In the genomic region with DNA sequence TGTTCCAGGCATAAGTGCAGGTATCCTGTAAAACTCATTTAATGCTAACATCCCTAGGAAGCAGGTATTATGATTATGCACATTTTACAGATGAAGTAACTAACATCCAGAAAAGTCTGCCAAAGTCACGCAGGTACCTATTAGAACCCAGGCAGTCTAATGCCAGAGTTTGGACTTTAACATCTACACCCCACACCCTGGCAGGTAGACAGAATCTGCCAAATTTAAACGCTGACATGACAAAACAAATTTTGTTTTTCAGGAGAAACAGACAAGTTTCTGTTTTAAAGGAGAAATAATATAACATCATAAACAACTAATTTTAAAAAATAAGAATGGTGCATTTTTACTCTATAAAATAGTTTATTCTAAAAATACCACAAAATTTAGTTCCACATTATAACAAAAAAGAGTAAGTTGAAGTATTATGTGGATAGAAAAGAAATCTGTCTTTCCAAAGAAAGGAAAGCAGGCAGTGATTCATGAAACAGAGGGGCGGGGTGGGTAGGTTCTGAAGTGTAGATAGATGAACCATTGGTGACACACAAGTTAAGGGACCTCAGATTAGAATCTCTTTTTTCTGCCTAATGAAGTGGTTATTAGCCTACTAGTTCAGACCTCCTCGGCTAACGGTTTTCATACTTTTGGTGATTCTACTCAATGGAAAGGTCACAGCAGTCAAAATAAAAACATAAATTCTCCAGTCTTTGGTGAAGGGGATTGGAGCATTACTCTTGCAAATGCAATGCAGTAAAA, we compare ENCODE assay signal across 8 cellular contexts. TPM values are rescaled to one million over a fixed set of nuclear protein-coding genes. Genes with fewer than 3 reads are reported as not detected.
DNase-seq lines count a peak whose midpoint lies in the region; ATAC-seq, FAIRE-seq and TF ChIP-seq lines count a peak whose summit lies in the region.

No MANE protein-coding gene starts in this region.

- TF ChIP-seq POLR2A in A549 (IDR thresholded peaks at IDR 0.05; ENCODE audit: low read length) = no peak
- no peak for TF ChIP-seq POLR2A in transverse colon (IDR thresholded peaks at IDR 0.05)

- no peak for FAIRE-seq in A549 (lab: Jason Lieb, UNC)

- peak overlapping the region; percentile 72 for H3K4me2 ChIP-seq in A549

- POLR2A ChIA-PET in A549 (lab: Yijun Ruan, JAX) = no interaction called here

- DNase-seq in A549 (ENCODE audit: low read depth in 1 of 2, low spot score in 1 of 2) = no peak
- peak; percentile 46 for DNase-seq in fibroblast of villous mesenchyme (ENCODE audit: low read depth)
- no peak for DNase-seq in Ammon's horn (ENCODE audit: low spot score)
- no peak for DNase-seq in transverse colon
- DNase-seq in middle frontal gyrus (ENCODE audit: extremely low spot score, low spot score) = no peak
- no peak for DNase-seq in SHP77 (lab: John Stamatoyannopoulos, UW)

- H3K4me3 ChIP-seq in A549 (peak overlapping the region; percentile 93), GM12875 (ENCODE audit: low read depth, low read length) (peak overlapping the region; percentile 63), fibroblast of villous mesenchyme (ENCODE audit: low read depth, low read length) (peak overlapping the region; percentile 93), transverse colon (peak overlapping the region in 2 of 4 donors; percentile 63 to 100)

- CTCF ChIA-PET in A549 (lab: Yijun Ruan, JAX) = no interaction called here

- WGBS in A549 (ENCODE audit: missing lambda C conversion rate) = 7% methylated on average over 5 of the region's 5 CpGs
- WGBS in transverse colon (ENCODE audit: low coverage in 1 of 2), 2 donors = 57 to 60% methylated on average over 5 of the region's 5 CpGs

- ATAC-seq in A549 (no peak), SK-N-SH treated with all-trans-retinoic acid at 6 μM for 48 hours (peak; percentile 14)

- H3K4me1 ChIP-seq in A549 (peaks cover 18% of the 10 kb centered on the region; the same call in 1 of the 3 replicates), transverse colon (peaks cover 0 to 22% (median 11%) of the 10 kb centered on the region in 4 donors)

- TF ChIP-seq EP300 in A549 (IDR thresholded peaks at IDR 0.05) (no peak), transverse colon (IDR thresholded peaks at IDR 0.05; ENCODE audit: low read depth) (no peak)

- H3K27ac ChIP-seq in A549 (peak overlapping the region; percentile 73 to 86; a peak in 5 of 6 replicates), transverse colon (no peak overlapping the region)

- H3K36me3 ChIP-seq in transverse colon = no peaks in the 10 kb centered on the region

- TF ChIP-seq RAD21 in A549 (conservative IDR thresholded peaks at IDR 0.05 in 1 of 2, IDR thresholded peaks at IDR 0.05 in 1 of 2) = no peak

- intact Hi-C loops in transverse colon (cut with DNase I; ENCODE audit: low total_unique reads) = no loop called here

- TF ChIP-seq CTCF in A549 (IDR thresholded peaks at IDR 0.05) (no peak), GM12875 (IDR thresholded peaks at IDR 0.05; ENCODE audit: borderline replicate concordance, insufficient read depth, low read depth, low read length) (no peak), fibroblast of villous mesenchyme (IDR thresholded peaks at IDR 0.05; ENCODE audit: insufficient read depth, low read depth, low read length) (no peak), transverse colon (IDR thresholded peaks at IDR 0.05) (no peak)

- peaks cover 11% of the 10 kb centered on the region for H3K27me3 ChIP-seq in transverse colon

- in situ Hi-C loops in transverse colon (cut with MboI; ENCODE audit: low pct_ligation_motif_present in 1 of 4, low pct_unique_long_range_greater_than_20kb in 1 of 4, low sequenced_read_pairs in 3 of 4) = no loop called here

- H3K9me3 ChIP-seq in A549 = no peaks in the 10 kb centered on the region
- no peaks in the 10 kb centered on the region for H3K9me3 ChIP-seq in transverse colon

TF ChIP-seq in A549, 52 proteins besides CTCF, POLR2A, EP300 and RAD21:
- TF ChIP-seq MAFK (IDR thresholded peaks at IDR 0.05; ENCODE audit: partially characterized antibody) (peak; percentile 93), CHD2 (IDR thresholded peaks at IDR 0.05; ENCODE audit: low read length, partially characterized antibody) (no peak)

TF ChIP-seq in SK-N-SH treated with all-trans-retinoic acid at 6 μM for 48 hours, 23 proteins besides CTCF, POLR2A, EP300 and RAD21:
- TF ChIP-seq CSRNP3 (CRISPR knock-in tag; IDR thresholded peaks at IDR 0.05) (no peak), ISL1 (CRISPR knock-in tag; IDR thresholded peaks at IDR 0.05) (no peak), ZC3H10 (CRISPR knock-in tag; IDR thresholded peaks at IDR 0.05) (no peak), TCF4 (CRISPR knock-in tag; IDR thresholded peaks at IDR 0.05; ENCODE audit: borderline replicate concordance) (no peak), RARB (CRISPR knock-in tag; IDR thresholded peaks at IDR 0.05) (no peak), ARNTL (CRISPR knock-in tag; IDR thresholded peaks at IDR 0.05; ENCODE audit: borderline replicate concordance, low read depth) (no peak), OSR1 (CRISPR knock-in tag; IDR thresholded peaks at IDR 0.05) (no peak), GLIS3 (CRISPR knock-in tag; IDR thresholded peaks at IDR 0.05) (no peak), ZNF70 (CRISPR knock-in tag; IDR thresholded peaks at IDR 0.05) (no peak), TOX (CRISPR knock-in tag; IDR thresholded peaks at IDR 0.05; ENCODE audit: borderline replicate concordance) (no peak), CSDC2 (CRISPR knock-in tag; IDR thresholded peaks at IDR 0.05) (no peak), ESRRG (CRISPR knock-in tag; IDR thresholded peaks at IDR 0.05) (no peak), ZFP3 (CRISPR knock-in tag; IDR thresholded peaks at IDR 0.05) (no peak), PPARA (CRISPR knock-in tag; IDR thresholded peaks at IDR 0.05; ENCODE audit: borderline replicate concordance) (no peak), BACH2 (CRISPR knock-in tag; IDR thresholded peaks at IDR 0.05; ENCODE audit: borderline replicate concordance) (no peak)
- TF ChIP-seq, protein P1, sequence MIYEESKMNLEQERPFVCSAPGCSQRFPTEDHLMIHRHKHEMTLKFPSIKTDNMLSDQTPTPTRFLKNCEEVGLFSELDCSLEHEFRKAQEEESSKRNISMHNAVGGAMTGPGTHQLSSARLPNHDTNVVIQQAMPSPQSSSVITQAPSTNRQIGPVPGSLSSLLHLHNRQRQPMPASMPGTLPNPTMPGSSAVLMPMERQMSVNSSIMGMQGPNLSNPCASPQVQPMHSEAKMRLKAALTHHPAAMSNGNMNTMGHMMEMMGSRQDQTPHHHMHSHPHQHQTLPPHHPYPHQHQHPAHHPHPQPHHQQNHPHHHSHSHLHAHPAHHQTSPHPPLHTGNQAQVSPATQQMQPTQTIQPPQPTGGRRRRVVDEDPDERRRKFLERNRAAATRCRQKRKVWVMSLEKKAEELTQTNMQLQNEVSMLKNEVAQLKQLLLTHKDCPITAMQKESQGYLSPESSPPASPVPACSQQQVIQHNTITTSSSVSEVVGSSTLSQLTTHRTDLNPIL (CRISPR knock-in tag; IDR thresholded peaks at IDR 0.05; ENCODE audit: low read depth) = no peak

RNA-seq across cellular contexts. Expression of gene ASPM, which starts 1.7 kb away (rescaled TPM):
- 29.0 and 35.5 TPM in 2 replicates for polyA plus RNA-seq in A549 (2011; rRNA removed)
- polyA plus RNA-seq in A549 (2012; cell fraction: cytosol; rRNA removed) = 4.0 and 4.1 TPM in 2 replicates
- 6.9 and 10.9 TPM in 2 replicates for polyA plus RNA-seq in A549 (2012; cell fraction: nucleus; rRNA removed)
- 18.1 to 20.2 TPM (median 19.0 TPM) in 3 replicates for polyA plus RNA-seq in A549 (2017; fragmentation: RNase III; extraction: RNeasy Plus Mini Kit Qiagen cat#74134 plus additional on column Dnase treatment)
- 18.6 and 20.1 TPM in 2 replicates for polyA minus RNA-seq in A549 (2011; rRNA and poly(A)+ RNA removed)
- 19.6 and 43.6 TPM in 2 replicates for total RNA-seq in fibroblast of villous mesenchyme
- 10 to 100 TPM in 1 of 4 donors, 1 to 10 TPM in 2, under 1 TPM in 1; 0.37 to 13.9 (median 2.5) TPM for total RNA-seq in transverse colon

RNA-seq across cellular contexts. Expression of gene ZBTB41, which starts 56.3 kb away (rescaled TPM):
- 10.1 and 12.0 TPM in 2 replicates for polyA plus RNA-seq in A549 (2011; rRNA removed)
- 0.66 and 0.69 TPM in 2 replicates for polyA plus RNA-seq in A549 (2012; cell fraction: cytosol; rRNA removed)
- polyA plus RNA-seq in A549 (2012; cell fraction: nucleus; rRNA removed) = 0.66 and 0.91 TPM in 2 replicates
- polyA plus RNA-seq in A549 (2017; fragmentation: RNase III; extraction: RNeasy Plus Mini Kit Qiagen cat#74134 plus additional on column Dnase treatment) = 3.8 to 4.4 TPM (median 4.1 TPM) in 3 replicates
- 14.6 and 14.8 TPM in 2 replicates for polyA minus RNA-seq in A549 (2011; rRNA and poly(A)+ RNA removed)
- total RNA-seq in fibroblast of villous mesenchyme = 18.4 and 32.0 TPM in 2 replicates
- total RNA-seq in transverse colon = 1 to 10 TPM; 2.6 to 9.5 (median 7.0) TPM

Comparison
In these comparisons a context has a peak if more than half of its experiments do, and no peak if none do; other contexts are left out.
1. H3K27ac ChIP-seq: peak in A549 (2 of 2); none in transverse colon (0 of 4).